In the genomic region with DNA sequence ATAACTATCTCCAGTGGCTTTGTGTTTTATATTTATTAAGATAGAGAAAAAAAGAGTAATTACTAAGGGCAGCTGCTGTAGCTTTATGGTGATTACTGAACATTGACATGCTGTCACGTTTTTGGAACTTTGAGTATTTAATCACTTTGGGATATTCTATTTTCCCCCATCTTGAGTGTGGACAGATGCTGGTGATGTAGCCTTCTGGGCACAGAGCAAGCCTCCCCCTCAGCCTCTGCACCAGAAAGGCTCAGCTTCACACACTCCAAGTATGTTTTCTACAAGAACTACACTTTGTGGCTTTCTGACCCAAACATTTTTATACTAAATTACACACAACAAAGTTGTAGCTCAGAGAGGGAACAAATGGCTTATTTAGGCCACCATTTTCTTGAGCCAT, we compare ENCODE assay signal across 18 cellular contexts. TPM values are rescaled to one million over a fixed set of nuclear protein-coding genes. Genes with fewer than 3 reads are reported as not detected.
DNase-seq lines count a peak whose midpoint lies in the region; ATAC-seq and TF ChIP-seq lines count a peak whose summit lies in the region.
"Had no signal": no experiment of that assay in that cellular context is flagged by ENCODE, and none has a peak within 500 bp of the region (broad histone marks: within the 10 kb centered on the region; RNA-seq: fewer than 3 reads in every experiment).

No MANE protein-coding gene starts in this region.

- H3K27me3 ChIP-seq in DND-41 (ENCODE audit: insufficient read depth, low read length, poor library complexity), result no peaks in the 10 kb centered on the region
- peaks cover 0 to 2% (median 0%) of the 10 kb centered on the region in 3 experiments for H3K27me3 ChIP-seq in neuronal stem cell (ENCODE audit: control insufficient read depth in 3 of 3, insufficient read depth in 3 of 3, low read depth in 1 of 3, low read length in 3 of 3)
- H3K27me3 ChIP-seq in GM23248 (replicated peaks; ENCODE audit: insufficient read depth), result no peaks in the 10 kb centered on the region

- H3K27ac ChIP-seq in DND-41 (ENCODE audit: low read length) (peak overlapping the region; percentile 81), KOPT-K1 (ENCODE audit: low read depth, low read length, poor library complexity, severe bottlenecking) (peak overlapping the region; percentile 82), neuronal stem cell (replicated peaks; ENCODE audit: low read length) (no peak overlapping the region), GM23248 (no peak overlapping the region)

- no peak overlapping the region for H2BK15ac ChIP-seq in neuronal stem cell (ENCODE audit: low read length)

- H4K91ac ChIP-seq in neuronal stem cell (ENCODE audit: low read depth, low read length, poor library complexity), result no peak overlapping the region

- peaks cover 7% of the 10 kb centered on the region for H3K36me3 Mint-ChIP-seq in activated naive CD8-positive, alpha-beta T cell treated with anti-CD3 and anti-CD28 coated beads for 36 hours
- no peaks in the 10 kb centered on the region for H3K36me3 Mint-ChIP-seq in nephron progenitor cell (ENCODE audit: low read depth)

- no peaks in the 10 kb centered on the region for H3K9me3 Mint-ChIP-seq in activated naive CD8-positive, alpha-beta T cell treated with anti-CD3 and anti-CD28 coated beads for 36 hours
- no peaks in the 10 kb centered on the region for H3K9me3 Mint-ChIP-seq in nephron progenitor cell

- H3K27ac Mint-ChIP-seq in activated naive CD8-positive, alpha-beta T cell treated with anti-CD3 and anti-CD28 coated beads for 36 hours, result peak overlapping the region; percentile 7
- H3K27ac Mint-ChIP-seq in nephron progenitor cell, result no peak overlapping the region

- in situ Hi-C loops in GM23248 (cut with MboI), result no loop called here

- H2BK12ac ChIP-seq in neuronal stem cell (ENCODE audit: low read length), result no peak overlapping the region

- no peak overlapping the region for H3K18ac ChIP-seq in neuronal stem cell (ENCODE audit: low read length)

- H3K79me2 ChIP-seq in DND-41 (ENCODE audit: insufficient read depth, low read length) (no peaks in the 10 kb centered on the region), GM23248 (ENCODE audit: insufficient read depth) (no peaks in the 10 kb centered on the region)

- peak overlapping the region; percentile 63; the same call in 1 of the 2 replicates for H2AFZ ChIP-seq in DND-41 (ENCODE audit: low read depth, low read length)
- H2AFZ ChIP-seq in neuronal stem cell (ENCODE audit: low read length), result peak overlapping the region; percentile 8
- no peak overlapping the region for H2AFZ ChIP-seq in GM23248

- H3K9me3 ChIP-seq in DND-41 (ENCODE audit: insufficient read depth, low read length, severe bottlenecking) (no peaks in the 10 kb centered on the region), KOPT-K1 (ENCODE audit: insufficient read depth, low read length, poor library complexity, severe bottlenecking) (no peaks in the 10 kb centered on the region), neuronal stem cell (replicated peaks in 1 of 2; ENCODE audit: control insufficient read depth in 2 of 2, insufficient read depth in 1 of 2, low read depth in 1 of 2, low read length in 2 of 2) (no peaks in the 10 kb centered on the region), GM23248 (ENCODE audit: low read depth) (no peaks in the 10 kb centered on the region)

- no CpG with 5 or more reads among the region's 1 CpG for WGBS in neuronal stem cell (ENCODE audit: extremely low coverage in 2 of 2, insufficient read length in 2 of 2, insufficient replicate concordance in 1 of 2), 2 donors
- 57 to 65% methylated on average over 1 of the region's 1 CpG for WGBS in GM23248 (ENCODE audit: low coverage in 1 of 2, low lambda C conversion rate in 2 of 2, missing lambda C conversion rate in 2 of 2), 2 experiments

- DNase-seq in DND-41 (peak; percentile 23), neuronal stem cell (ENCODE audit: low spot score) (no peak), nephron progenitor cell (no peak), NCI-H2227 treated with DMSO at 0.1 percent for 48 hours (lab: John Stamatoyannopoulos, UW) (no peak), retina (no peak), GM23248 (no peak)
- DNase-seq in activated naive CD8-positive, alpha-beta T cell treated with anti-CD3 and anti-CD28 coated beads for 36 hours, result no peak
- DNase-seq: activated CD4-positive, CD25-positive, alpha-beta regulatory T cell treated with anti-CD3 and anti-CD28 coated beads, Interleukin-2, amount 50 U/mL, for 72 hours; DMS 273 treated with DMSO at 0.1 percent for 48 hours; effector CD8-positive, alpha-beta T cell; HCEC 1CT; left ventricle myocardium superior; NCI-H2029; NK-92 treated with Interleukin-12 subunit alpha and Interleukin-12 subunit beta, amount 100 ng/mL, for 24 hours; stimulated activated CD4-positive, alpha-beta T cell treated with anti-CD3 and anti-CD28 coated beads, Interleukin-4, amount 100 ng/mL, for 1 hour had no signal

- no peaks in the 10 kb centered on the region for H3K9me2 ChIP-seq in GM23248 (ENCODE audit: insufficient read depth)

- H3K14ac ChIP-seq in neuronal stem cell (ENCODE audit: low read length), result no peak overlapping the region

- H3K23ac ChIP-seq in neuronal stem cell (ENCODE audit: low read depth, low read length, poor library complexity), result no peak overlapping the region

- H3K4me2 ChIP-seq in DND-41 (ENCODE audit: insufficient read depth, low read length), result peak overlapping the region; percentile 67
- H3K4me2 ChIP-seq in neuronal stem cell (ENCODE audit: insufficient read depth, low read length, poor library complexity, severe bottlenecking), result no peak overlapping the region
- no peak overlapping the region for H3K4me2 ChIP-seq in GM23248 (ENCODE audit: unreplicated experiment)

- H3K4me1 Mint-ChIP-seq in activated naive CD8-positive, alpha-beta T cell treated with anti-CD3 and anti-CD28 coated beads for 36 hours, result peaks cover 66% of the 10 kb centered on the region
- H3K4me1 Mint-ChIP-seq in nephron progenitor cell, result peaks cover 42% of the 10 kb centered on the region

- no peak overlapping the region for H4K8ac ChIP-seq in neuronal stem cell (ENCODE audit: low read depth, low read length)

- H3F3A ChIP-seq in GM23248 (ENCODE audit: insufficient read depth), result peaks cover 25% of the 10 kb centered on the region

- TF ChIP-seq CTCF in DND-41 (IDR thresholded peaks at IDR 0.05; ENCODE audit: borderline replicate concordance, extremely low read depth, low read length, poor library complexity, severe bottlenecking) (no peak), nephron progenitor cell (IDR thresholded peaks at IDR 0.05) (no peak)

- H3K27me3 Mint-ChIP-seq in activated naive CD8-positive, alpha-beta T cell treated with anti-CD3 and anti-CD28 coated beads for 36 hours, result peaks cover 3% of the 10 kb centered on the region
- H3K27me3 Mint-ChIP-seq in nephron progenitor cell (ENCODE audit: low read depth, poor library complexity), result peaks cover 19% of the 10 kb centered on the region

- peak overlapping the region in 1 of 2 experiments; percentile 45; a peak in 2 of 4 replicates for H3K4me3 ChIP-seq in DND-41 (ENCODE audit: low read depth in 1 of 2, low read length in 2 of 2)
- no peak overlapping the region for H3K4me3 ChIP-seq in neuronal stem cell (ENCODE audit: low read length in 2 of 2)
- no peak overlapping the region for H3K4me3 ChIP-seq in GM23248

- peaks cover 53% of the 10 kb centered on the region for H3K4me1 ChIP-seq in DND-41 (ENCODE audit: insufficient read depth, low read length)
- H3K4me1 ChIP-seq in neuronal stem cell (ENCODE audit: control insufficient read depth in 2 of 2, insufficient read depth in 1 of 2, low read depth in 1 of 2, low read length in 2 of 2), result peaks cover 3 to 12% of the 10 kb centered on the region in 2 donors
- peaks cover 25% of the 10 kb centered on the region for H3K4me1 ChIP-seq in GM23248 (ENCODE audit: insufficient read depth)

- no peak overlapping the region for H2BK120ac ChIP-seq in neuronal stem cell (ENCODE audit: low read depth, low read length)

- no peaks in the 10 kb centered on the region for H3K79me1 ChIP-seq in neuronal stem cell (ENCODE audit: low read depth, low read length)

- ATAC-seq in DND-41 (ENCODE audit: insufficient read depth, low read depth), result 0 out of 3 replicates have a peak, but pooled peaks have one; percentile 17
- ATAC-seq: HepG2, left ventricle myocardium superior, SK-N-SH treated with all-trans-retinoic acid at 6 μM for 48 hours had no signal

- peak overlapping the region; percentile 88 for H3K4me3 Mint-ChIP-seq in activated naive CD8-positive, alpha-beta T cell treated with anti-CD3 and anti-CD28 coated beads for 36 hours
- H3K4me3 Mint-ChIP-seq in nephron progenitor cell, result no peak overlapping the region

- no peaks in the 10 kb centered on the region for H4K20me1 ChIP-seq in DND-41 (ENCODE audit: insufficient read depth, low read length)
- no peaks in the 10 kb centered on the region for H4K20me1 ChIP-seq in GM23248 (ENCODE audit: insufficient read depth)

- no peak overlapping the region for H2BK5ac ChIP-seq in neuronal stem cell (ENCODE audit: low read length)

- H3K36me3 ChIP-seq in DND-41 (ENCODE audit: insufficient read depth, low read length) (no peaks in the 10 kb centered on the region), KOPT-K1 (ENCODE audit: insufficient read depth, low read length) (no peaks in the 10 kb centered on the region), neuronal stem cell (replicated peaks in 1 of 2; ENCODE audit: control insufficient read depth in 2 of 2, insufficient read depth in 2 of 2, low read length in 2 of 2) (no peaks in the 10 kb centered on the region), GM23248 (ENCODE audit: low read depth) (no peaks in the 10 kb centered on the region)

- H3K4ac ChIP-seq in neuronal stem cell (ENCODE audit: low read length), result no peak overlapping the region

- H3K9ac ChIP-seq in DND-41 (ENCODE audit: low read depth, low read length), result peak overlapping the region; percentile 53
- H3K9ac ChIP-seq in neuronal stem cell (ENCODE audit: low read depth, low read length, poor library complexity), result no peak overlapping the region
- H3K9ac ChIP-seq in GM23248, result no peak overlapping the region

- no peak overlapping the region for H2AK5ac ChIP-seq in neuronal stem cell (ENCODE audit: low read depth, low read length)

RNA-seq across cellular contexts. Expression of a gene that starts 1.1 kb away (rescaled TPM):
- total RNA-seq in activated naive CD8-positive, alpha-beta T cell treated with anti-CD3 and anti-CD28 coated beads for 36 hours, result 10 to 100 TPM; 16.4 to 17.4 TPM
- 0.10 TPM for polyA plus RNA-seq in neuronal stem cell (2013, experiment 1 of 2)
- not detected for polyA plus RNA-seq in neuronal stem cell (2013, experiment 2 of 2)
- not detected in 2 replicates for total RNA-seq in GM23248 (2014; rRNA removed; shearing (Covaris generic))
- polyA plus RNA-seq in GM23248 (2016; fragmentation: Nextera tagmentation; extraction: Ambion mirVana), result 0.49 and 0.58 TPM in 2 replicates

Comparison
In these comparisons a context has a peak if more than half of its experiments do, and no peak if none do; other contexts are left out.
1. H3K27ac ChIP-seq: peak in DND-41 (single experiment) and KOPT-K1 (single experiment); none in neuronal stem cell (single experiment) and GM23248 (single experiment).
2. RNA of a gene that starts 1.1 kb away (total RNA-seq): 16.4 to 17.4 TPM in activated naive CD8-positive, alpha-beta T cell treated with anti-CD3 and anti-CD28 coated beads for 36 hours; not detected in GM23248; every median in the first group is over 10 times any median in the second.